ENCODE assay signal across 18 cellular contexts in the genomic region with DNA sequence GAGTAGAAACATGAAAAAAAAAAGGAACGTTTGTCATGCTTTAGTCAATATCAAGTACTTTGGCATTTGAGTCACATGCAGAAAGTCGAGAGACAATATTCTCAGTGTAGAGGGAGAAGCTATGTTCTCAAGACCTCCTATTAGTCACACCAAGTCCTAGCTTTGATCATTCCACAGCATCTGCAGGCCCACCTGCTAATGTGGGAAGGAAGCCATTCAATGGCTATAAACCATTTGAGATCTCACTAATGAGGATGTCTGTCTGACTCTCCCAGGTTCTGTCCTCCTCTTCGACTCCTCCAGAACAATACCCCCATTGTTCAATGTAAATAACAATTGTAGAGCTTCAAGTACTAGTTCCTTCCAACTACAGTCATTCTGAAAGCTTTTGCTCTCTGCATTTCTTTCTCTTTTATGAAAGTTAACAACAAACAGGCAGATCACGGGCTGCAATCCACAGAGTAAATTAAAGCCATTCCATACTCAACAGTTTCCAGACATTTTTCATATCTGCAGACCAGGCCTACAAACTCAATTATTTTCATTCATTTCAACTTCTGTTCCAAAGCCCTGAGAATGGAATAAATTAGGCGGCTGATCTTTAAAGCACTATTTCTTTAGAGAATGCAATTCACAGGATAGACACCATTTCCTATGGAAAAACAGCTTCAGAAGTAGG.
A peak's percentile ranks its signal among the peaks of the same experiment; 100 is the strongest.
DNase-seq lines count a peak whose midpoint lies in the region; ATAC-seq, FAIRE-seq and TF ChIP-seq lines count a peak whose summit lies in the region.
"Had no signal": no experiment of that assay in that cellular context is flagged by ENCODE, and none has a peak within 500 bp of the region (broad histone marks: within the 10 kb centered on the region; RNA-seq: fewer than 3 reads in every experiment).

No MANE protein-coding gene starts in this region.

- no peaks in the 10 kb centered on the region for H4K20me1 ChIP-seq in HepG2 (ENCODE audit: insufficient read depth, low read length)

- CTCF ChIA-PET in HepG2 (lab: Yijun Ruan, JAX; ENCODE audit: low intra/inter-chr PET ratio, low total read pairs): no interaction called here

- H3K27me3 ChIP-seq in HepG2 (ENCODE audit: control insufficient read depth in 1 of 2, insufficient read depth in 2 of 2, low read length in 2 of 2): no peaks in the 10 kb centered on the region
- H3K27me3 ChIP-seq: transverse colon had no signal

- no peak for TF ChIP-seq CTCF in HepG2 (CRISPR knock-in tag; IDR thresholded peaks at IDR 0.05)

- intact Hi-C loops in HepG2 (cut with micrococcal nuclease; ENCODE audit: unreplicated experiment): no loop called here

- no peak for FAIRE-seq in HepG2 (lab: Jason Lieb, UNC)
- FAIRE-seq: A204.1, K562 had no signal

- ATAC-seq in HG03457 (IDR thresholded peaks at IDR 0.05; ENCODE audit: unreplicated experiment): no peak
- no peak for ATAC-seq in HepG2
- ATAC-seq: K562 had no signal

- H3K4me3 ChIP-seq in HepG2 (replicated peaks in 1 of 3; ENCODE audit: insufficient read depth in 1 of 3, low read depth in 2 of 3, low read length in 3 of 3): no peak overlapping the region
- H3K4me3 ChIP-seq: K562, transverse colon had no signal

- POLR2A ChIA-PET in HepG2 (lab: Yijun Ruan, JAX): no interaction called here

- in situ Hi-C loops in HepG2 (cut with HindIII; ENCODE audit: extremely low pct_ligation_motif_present, low pct_unique_long_range_greater_than_20kb): no loop called here

- TF ChIP-seq EP300 in HepG2 (IDR thresholded peaks at IDR 0.05; ENCODE audit: low read depth in 2 of 2, low read length in 2 of 2) (no peak), HepG2 (CRISPR knock-in tag; IDR thresholded peaks at IDR 0.05; ENCODE audit: borderline replicate concordance) (no peak)

- WGBS in HepG2 (ENCODE audit: low lambda C conversion rate): 9% methylated on average over 5 of the region's 5 CpGs

- H3K4me2 ChIP-seq in HepG2 (ENCODE audit: low read depth, low read length): no peak overlapping the region

- H3K9ac ChIP-seq in HepG2 (ENCODE audit: insufficient read depth, low read depth, low read length): no peak overlapping the region

- no peak for TF ChIP-seq RAD21 in HepG2 (CRISPR knock-in tag; IDR thresholded peaks at IDR 0.05)

- no peaks in the 10 kb centered on the region for H3K79me2 ChIP-seq in HepG2 (ENCODE audit: insufficient read depth, low read length)

- BruUV-seq in HepG2 (replicated peaks; lab: Mats Ljungman, UMichigan): no TSS peak

- H2AFZ ChIP-seq in HepG2 (ENCODE audit: low read length): no peak overlapping the region

- no peaks in the 10 kb centered on the region for H3K9me3 ChIP-seq in HepG2 (ENCODE audit: low read length)
- H3K9me3 ChIP-seq: Caco-2, transverse colon had no signal

- no peak for TF ChIP-seq POLR2A in HepG2 (IDR thresholded peaks at IDR 0.05; ENCODE audit: insufficient read depth in 1 of 2, low read depth in 2 of 2, low read length in 2 of 2)

- no peak overlapping the region for H3K27ac ChIP-seq in HepG2 (ENCODE audit: extremely low read length, insufficient read depth, low read length)
- H3K27ac ChIP-seq: transverse colon had no signal

- H3K4me1 ChIP-seq in HepG2 (ENCODE audit: insufficient read depth, low read length): no peaks in the 10 kb centered on the region
- H3K4me1 ChIP-seq: Caco-2 had no signal

- H3K36me3 ChIP-seq in HepG2 (replicated peaks in 1 of 2; ENCODE audit: control insufficient read depth in 1 of 2, insufficient read depth in 2 of 2, low read length in 2 of 2): no peaks in the 10 kb centered on the region
- H3K36me3 ChIP-seq: transverse colon had no signal

- DNase-seq in A172 (ENCODE audit: low spot score) (peak; percentile 56), HCEC 1CT (peak; percentile 24), SW480 (ENCODE audit: low spot score) (peak; percentile 72), iris pigment epithelial cell (ENCODE audit: low read depth) (peak; percentile 56), occipital lobe (lab: John Stamatoyannopoulos, UW) (no peak), HepG2 (ENCODE audit: low spot score) (no peak)
- DNase-seq in activated CD4-positive, alpha-beta T cell treated with anti-CD3 and anti-CD28 coated beads for 4 hours: no peak
- DNase-seq: activated CD4-positive, alpha-beta T cell treated with anti-CD3 and anti-CD28 coated beads for 48 hours; Caco-2; endodermal cell; H9; NCI-H2029; NK-92 treated with Interleukin-12 subunit alpha and Interleukin-12 subunit beta, amount 100 ng/mL, for 24 hours; nucleus accumbens; transverse colon had no signal

TF ChIP-seq in HepG2, 621 proteins besides CTCF, POLR2A, EP300 and RAD21 (continues in another document):
- TF ChIP-seq NFE2 (CRISPR knock-in tag; IDR thresholded peaks at IDR 0.05) (no peak), SNAI1 (CRISPR knock-in tag; IDR thresholded peaks at IDR 0.05; ENCODE audit: borderline replicate concordance) (no peak), KAT7 (CRISPR knock-in tag; IDR thresholded peaks at IDR 0.05; ENCODE audit: borderline replicate concordance) (no peak), SMARCE1 (IDR thresholded peaks at IDR 0.05; ENCODE audit: borderline replicate concordance) (no peak), HOXA7 (CRISPR knock-in tag; IDR thresholded peaks at IDR 0.05) (no peak), ZSCAN20 (CRISPR knock-in tag; IDR thresholded peaks at IDR 0.05; ENCODE audit: borderline replicate concordance) (no peak), POGZ (CRISPR knock-in tag; IDR thresholded peaks at IDR 0.05) (no peak), PAF1 (CRISPR knock-in tag; IDR thresholded peaks at IDR 0.05) (no peak), ZNF296 (CRISPR knock-in tag; conservative IDR thresholded peaks at IDR 0.05) (no peak), ZNF460 (CRISPR knock-in tag; IDR thresholded peaks at IDR 0.05; ENCODE audit: borderline replicate concordance) (no peak)
- TF ChIP-seq, protein P1, sequence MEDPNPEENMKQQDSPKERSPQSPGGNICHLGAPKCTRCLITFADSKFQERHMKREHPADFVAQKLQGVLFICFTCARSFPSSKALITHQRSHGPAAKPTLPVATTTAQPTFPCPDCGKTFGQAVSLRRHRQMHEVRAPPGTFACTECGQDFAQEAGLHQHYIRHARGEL (CRISPR knock-in tag; IDR thresholded peaks at IDR 0.05): no peak
- TF ChIP-seq, protein P2, sequence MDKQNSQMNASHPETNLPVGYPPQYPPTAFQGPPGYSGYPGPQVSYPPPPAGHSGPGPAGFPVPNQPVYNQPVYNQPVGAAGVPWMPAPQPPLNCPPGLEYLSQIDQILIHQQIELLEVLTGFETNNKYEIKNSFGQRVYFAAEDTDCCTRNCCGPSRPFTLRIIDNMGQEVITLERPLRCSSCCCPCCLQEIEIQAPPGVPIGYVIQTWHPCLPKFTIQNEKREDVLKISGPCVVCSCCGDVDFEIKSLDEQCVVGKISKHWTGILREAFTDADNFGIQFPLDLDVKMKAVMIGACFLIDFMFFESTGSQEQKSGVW (CRISPR knock-in tag; IDR thresholded peaks at IDR 0.05; ENCODE audit: borderline replicate concordance): no peak
- TF ChIP-seq, protein P3, sequence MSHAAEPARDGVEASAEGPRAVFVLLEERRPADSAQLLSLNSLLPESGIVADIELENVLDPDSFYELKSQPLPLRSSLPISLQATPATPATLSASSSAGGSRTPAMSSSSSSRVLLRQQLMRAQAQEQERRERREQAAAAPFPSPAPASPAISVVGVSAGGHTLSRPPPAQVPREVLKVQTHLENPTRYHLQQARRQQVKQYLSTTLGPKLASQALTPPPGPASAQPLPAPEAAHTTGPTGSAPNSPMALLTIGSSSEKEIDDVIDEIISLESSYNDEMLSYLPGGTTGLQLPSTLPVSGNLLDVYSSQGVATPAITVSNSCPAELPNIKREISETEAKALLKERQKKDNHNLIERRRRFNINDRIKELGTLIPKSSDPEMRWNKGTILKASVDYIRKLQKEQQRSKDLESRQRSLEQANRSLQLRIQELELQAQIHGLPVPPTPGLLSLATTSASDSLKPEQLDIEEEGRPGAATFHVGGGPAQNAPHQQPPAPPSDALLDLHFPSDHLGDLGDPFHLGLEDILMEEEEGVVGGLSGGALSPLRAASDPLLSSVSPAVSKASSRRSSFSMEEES (CRISPR knock-in tag; IDR thresholded peaks at IDR 0.05): no peak
- TF ChIP-seq, protein P4, sequence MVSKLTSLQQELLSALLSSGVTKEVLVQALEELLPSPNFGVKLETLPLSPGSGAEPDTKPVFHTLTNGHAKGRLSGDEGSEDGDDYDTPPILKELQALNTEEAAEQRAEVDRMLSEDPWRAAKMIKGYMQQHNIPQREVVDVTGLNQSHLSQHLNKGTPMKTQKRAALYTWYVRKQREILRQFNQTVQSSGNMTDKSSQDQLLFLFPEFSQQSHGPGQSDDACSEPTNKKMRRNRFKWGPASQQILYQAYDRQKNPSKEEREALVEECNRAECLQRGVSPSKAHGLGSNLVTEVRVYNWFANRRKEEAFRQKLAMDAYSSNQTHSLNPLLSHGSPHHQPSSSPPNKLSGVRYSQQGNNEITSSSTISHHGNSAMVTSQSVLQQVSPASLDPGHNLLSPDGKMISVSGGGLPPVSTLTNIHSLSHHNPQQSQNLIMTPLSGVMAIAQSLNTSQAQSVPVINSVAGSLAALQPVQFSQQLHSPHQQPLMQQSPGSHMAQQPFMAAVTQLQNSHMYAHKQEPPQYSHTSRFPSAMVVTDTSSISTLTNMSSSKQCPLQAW (CRISPR knock-in tag; IDR thresholded peaks at IDR 0.05): no peak
- TF ChIP-seq, protein P5, sequence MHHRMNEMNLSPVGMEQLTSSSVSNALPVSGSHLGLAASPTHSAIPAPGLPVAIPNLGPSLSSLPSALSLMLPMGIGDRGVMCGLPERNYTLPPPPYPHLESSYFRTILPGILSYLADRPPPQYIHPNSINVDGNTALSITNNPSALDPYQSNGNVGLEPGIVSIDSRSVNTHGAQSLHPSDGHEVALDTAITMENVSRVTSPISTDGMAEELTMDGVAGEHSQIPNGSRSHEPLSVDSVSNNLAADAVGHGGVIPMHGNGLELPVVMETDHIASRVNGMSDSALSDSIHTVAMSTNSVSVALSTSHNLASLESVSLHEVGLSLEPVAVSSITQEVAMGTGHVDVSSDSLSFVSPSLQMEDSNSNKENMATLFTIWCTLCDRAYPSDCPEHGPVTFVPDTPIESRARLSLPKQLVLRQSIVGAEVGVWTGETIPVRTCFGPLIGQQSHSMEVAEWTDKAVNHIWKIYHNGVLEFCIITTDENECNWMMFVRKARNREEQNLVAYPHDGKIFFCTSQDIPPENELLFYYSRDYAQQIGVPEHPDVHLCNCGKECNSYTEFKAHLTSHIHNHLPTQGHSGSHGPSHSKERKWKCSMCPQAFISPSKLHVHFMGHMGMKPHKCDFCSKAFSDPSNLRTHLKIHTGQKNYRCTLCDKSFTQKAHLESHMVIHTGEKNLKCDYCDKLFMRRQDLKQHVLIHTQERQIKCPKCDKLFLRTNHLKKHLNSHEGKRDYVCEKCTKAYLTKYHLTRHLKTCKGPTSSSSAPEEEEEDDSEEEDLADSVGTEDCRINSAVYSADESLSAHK (CRISPR knock-in tag; IDR thresholded peaks at IDR 0.05; ENCODE audit: borderline replicate concordance): no peak

Comparison
In these comparisons a context has a peak if more than half of its experiments do, and no peak if none do; other contexts are left out.
1. DNase-seq: peak in A172 (single experiment), HCEC 1CT (single experiment), SW480 (single experiment) and iris pigment epithelial cell (single experiment); none in occipital lobe (single experiment), HepG2 (single experiment) and activated CD4-positive, alpha-beta T cell treated with anti-CD3 and anti-CD28 coated beads for 4 hours (0 of 2).